ENCODE assay signal across 8 cellular contexts in genomic region chr3:107599755-107600122, GRCh38.
DNase-seq lines count a peak whose midpoint lies in the region; FAIRE-seq and TF ChIP-seq lines count a peak whose summit lies in the region.

No MANE protein-coding gene starts in this region.

- no CpG with 5 or more reads among the region's 4 CpGs for WGBS in H9 (ENCODE audit: extremely low coverage, insufficient read length, low lambda C conversion rate)

- H3K4me2 ChIP-seq in H9 (ENCODE audit: insufficient read depth, insufficient read length, low read length): no peak overlapping the region

- no peak overlapping the region for H3K4ac ChIP-seq in H9 (ENCODE audit: low read depth, low read length)

- H3K4me1 Mint-ChIP-seq in H9: peaks cover 51 to 53% of the 10 kb centered on the region in 2 experiments

- H3T11ph ChIP-seq in H9 (ENCODE audit: low read length): no peak overlapping the region

- no peak overlapping the region for H3K18ac ChIP-seq in H9 (ENCODE audit: insufficient read length, low read depth, low read length)

- peak overlapping the region; percentile 63 for H3K4me3 ChIP-seq in SK-N-MC
- peak overlapping the region; percentile 35 for H3K4me3 ChIP-seq in fibroblast of villous mesenchyme (ENCODE audit: low read depth, low read length)
- peak overlapping the region; percentile 35 for H3K4me3 ChIP-seq in skeletal muscle cell (ENCODE audit: low read depth, low read length)

- H3K4me1 ChIP-seq in H9 (ENCODE audit: insufficient read depth, low read length): 0 out of 2 replicates have a peak, but pooled peaks cover 3% of the 10 kb centered on the region

- no peak overlapping the region for H2BK5ac ChIP-seq in H9 (ENCODE audit: insufficient read length, low read length)

- peaks cover 2 to 24% (median 8%) of the 10 kb centered on the region in 3 experiments; a peak in 5 of 7 replicates for H3K36me3 Mint-ChIP-seq in H9 (ENCODE audit: insufficient read depth in 1 of 3, low read depth in 3 of 3)

- no peak for FAIRE-seq in urothelium cell line (lab: Jason Lieb, UNC)

- TF ChIP-seq CTCF in H9 (conservative IDR thresholded peaks at IDR 0.05): no peak
- TF ChIP-seq CTCF in fibroblast of villous mesenchyme (IDR thresholded peaks at IDR 0.05; ENCODE audit: insufficient read depth, low read depth, low read length): no peak

- H3K14ac ChIP-seq in H9 (ENCODE audit: insufficient read depth, low read length): no peak overlapping the region

- H3K79me2 ChIP-seq in H9 (ENCODE audit: insufficient read depth, low read length): no peaks in the 10 kb centered on the region

- H3K27me3 ChIP-seq in H9 (ENCODE audit: insufficient read depth, low read length): no peaks in the 10 kb centered on the region

- H4K91ac ChIP-seq in H9 (ENCODE audit: insufficient read length, low read depth, low read length): no peak overlapping the region

- no peaks in the 10 kb centered on the region for H4K20me1 ChIP-seq in H9 (ENCODE audit: control insufficient read depth, insufficient read depth, insufficient read length)

- no peaks in the 10 kb centered on the region for H3K79me1 ChIP-seq in H9 (ENCODE audit: insufficient read depth, low read depth, low read length, poor library complexity, severe bottlenecking)

- no peaks in the 10 kb centered on the region for H3K23me2 ChIP-seq in H9 (ENCODE audit: insufficient read length, low read depth, low read length, poor library complexity, severe bottlenecking)

- H3K23ac ChIP-seq in H9 (ENCODE audit: insufficient read length, low read depth, low read length): no peak overlapping the region

- H3K36me3 ChIP-seq in SK-N-MC (ENCODE audit: insufficient read depth, low read length): 0 out of 2 replicates have a peak, but pooled peaks cover 6% of the 10 kb centered on the region

- no peak overlapping the region for H3K9ac ChIP-seq in H9 (ENCODE audit: extremely low read depth, insufficient read length, low read length)
- no peak overlapping the region for H3K9ac ChIP-seq in SK-N-MC (ENCODE audit: insufficient read length)

- H3K9me3 ChIP-seq in H9 (ENCODE audit: control insufficient read depth, low read depth, low read length) (no peaks in the 10 kb centered on the region), SK-N-MC (ENCODE audit: low read depth, low read length) (peaks cover 7% of the 10 kb centered on the region; the same call in 1 of the 2 replicates)

- no peak overlapping the region for H3K56ac ChIP-seq in H9 (ENCODE audit: insufficient read length, low read depth, low read length)

- H2BK15ac ChIP-seq in H9 (ENCODE audit: low read depth, low read length): no peak overlapping the region

- H3K9me3 Mint-ChIP-seq in H9: peaks cover 5 to 6% of the 10 kb centered on the region in 2 experiments; a peak in 4 of 5 replicates

- H3K4me3 Mint-ChIP-seq in H9: peak overlapping the region; percentile 43 to 47; a peak in 1 of 5 replicates

- H3K27ac Mint-ChIP-seq in H9: peak overlapping the region; percentile 96 to 98 (median 98); a peak in 6 of 7 replicates

- no peak overlapping the region for H2AK5ac ChIP-seq in H9 (ENCODE audit: insufficient read length, low read length)

- no peak overlapping the region for H4K8ac ChIP-seq in H9 (replicated peaks; ENCODE audit: insufficient read length, low read depth, low read length)

- no peak overlapping the region for H3K27ac ChIP-seq in H9 (ENCODE audit: insufficient read length, low read depth, low read length)
- H3K27ac ChIP-seq in SK-N-MC: peak overlapping the region; percentile 53

- H2BK12ac ChIP-seq in H9 (ENCODE audit: insufficient read length, low read depth, low read length): no peak overlapping the region

- H2BK120ac ChIP-seq in H9 (ENCODE audit: low read depth, low read length, poor library complexity, severe bottlenecking): no peak overlapping the region

- H2BK20ac ChIP-seq in H9 (ENCODE audit: low read depth, low read length, poor library complexity, severe bottlenecking): no peak overlapping the region

- H2AFZ ChIP-seq in H9 (ENCODE audit: low read length): no peak overlapping the region

- H3K27me3 Mint-ChIP-seq in H9 (ENCODE audit: low read depth): no peaks in the 10 kb centered on the region

- no peak overlapping the region for H4K5ac ChIP-seq in H9 (ENCODE audit: insufficient read length, low read depth, low read length)

- no peak for DNase-seq in H9
- no peak for DNase-seq in SK-N-MC (ENCODE audit: low read depth, low spot score)
- DNase-seq in fibroblast of villous mesenchyme (ENCODE audit: low read depth): no peak
- DNase-seq in skeletal muscle cell (ENCODE audit: low read depth): no peak
- DNase-seq in urothelium cell line (ENCODE audit: low spot score): no peak
- no peak for DNase-seq in NCI-H1694 treated with DMSO at 0.1 percent for 48 hours (lab: John Stamatoyannopoulos, UW)
- no peak for DNase-seq in hypothalamus (lab: John Stamatoyannopoulos, UW)
- no peak for DNase-seq in germinal center (ENCODE audit: low spot score)
